ENCODE assay signal across 15 cellular contexts in the genomic region with DNA sequence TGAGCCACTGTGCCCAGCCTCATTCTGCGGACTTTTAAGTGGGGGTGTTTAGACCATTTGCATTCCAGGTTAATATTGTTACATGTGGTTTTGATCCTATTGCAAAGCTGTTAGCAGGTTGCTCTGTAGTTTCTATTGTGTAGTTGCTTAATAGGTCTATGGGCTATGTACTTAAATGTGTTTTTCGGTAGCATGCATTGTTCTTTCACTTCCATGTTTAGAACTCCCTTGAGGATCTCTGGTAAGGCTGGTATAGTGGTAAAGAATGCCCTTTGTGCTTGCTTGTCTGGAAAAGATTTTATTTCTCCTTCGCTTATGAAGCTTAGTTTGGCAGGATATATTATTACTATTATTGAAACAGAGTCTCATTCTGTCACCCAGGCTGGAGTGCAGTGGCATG. TPM values are rescaled to one million over a fixed set of nuclear protein-coding genes. Genes with fewer than 3 reads are reported as not detected.
DNase-seq lines count a peak whose midpoint lies in the region; ATAC-seq lines count a peak whose summit lies in the region.
"Had no signal": no experiment of that assay in that cellular context is flagged by ENCODE, and none has a peak within 500 bp of the region (broad histone marks: within the 10 kb centered on the region; RNA-seq: fewer than 3 reads in every experiment).

No MANE protein-coding gene starts in this region.

- ATAC-seq in memory B cell (ENCODE audit: low read depth), result peak; percentile 32
- peak; percentile 83 to 86 for ATAC-seq in stimulated activated naive B cell treated with anti-CD40 and anti-IgM and Interleukin-4, amounts not matched to agents 10 μg/mL and 1 μg/mL and 100 μg/mL, for 72 hours (replicated peaks)
- ATAC-seq in HG03342 (IDR thresholded peaks at IDR 0.05; ENCODE audit: unreplicated experiment), result no peak
- ATAC-seq in esophagus mucosa, result no peak
- ATAC-seq: CD8-positive, alpha-beta T cell had no signal

- H3K4me1 Mint-ChIP-seq in memory B cell, result no peaks in the 10 kb centered on the region
- no peaks in the 10 kb centered on the region for H3K4me1 Mint-ChIP-seq in stimulated activated naive B cell treated with anti-CD40 and anti-IgM and Interleukin-4, amounts not matched to agents 10 μg/mL and 1 μg/mL and 100 μg/mL, for 72 hours

- H3K27ac Mint-ChIP-seq in memory B cell, result no peak overlapping the region
- H3K27ac Mint-ChIP-seq in stimulated activated naive B cell treated with anti-CD40 and anti-IgM and Interleukin-4, amounts not matched to agents 10 μg/mL and 1 μg/mL and 100 μg/mL, for 72 hours, result no peak overlapping the region
- H3K27ac Mint-ChIP-seq: CD4-positive, alpha-beta T cell; CD8-positive, alpha-beta T cell had no signal

- no peak overlapping the region for H3K4me3 Mint-ChIP-seq in memory B cell
- H3K4me3 Mint-ChIP-seq in stimulated activated naive B cell treated with anti-CD40 and anti-IgM and Interleukin-4, amounts not matched to agents 10 μg/mL and 1 μg/mL and 100 μg/mL, for 72 hours, result no peak overlapping the region
- H3K4me3 Mint-ChIP-seq: CD4-positive, alpha-beta T cell; CD8-positive, alpha-beta T cell had no signal

- peaks cover 15% of the 10 kb centered on the region for H3K9me3 Mint-ChIP-seq in memory B cell
- peaks cover 14 to 32% of the 10 kb centered on the region in 2 donors for H3K9me3 Mint-ChIP-seq in stimulated activated naive B cell treated with anti-CD40 and anti-IgM and Interleukin-4, amounts not matched to agents 10 μg/mL and 1 μg/mL and 100 μg/mL, for 72 hours

- peaks cover 16% of the 10 kb centered on the region for H3K36me3 Mint-ChIP-seq in memory B cell
- H3K36me3 Mint-ChIP-seq in stimulated activated naive B cell treated with anti-CD40 and anti-IgM and Interleukin-4, amounts not matched to agents 10 μg/mL and 1 μg/mL and 100 μg/mL, for 72 hours, result peaks cover 44 to 49% of the 10 kb centered on the region in 2 donors

- peak; percentile 52 for DNase-seq in MV-4-11 (lab: John Stamatoyannopoulos, UW)
- DNase-seq in memory B cell (ENCODE audit: low spot score in 2 of 2), result no peak
- no peak for DNase-seq in stimulated activated naive B cell treated with anti-CD40 and anti-IgM and Interleukin-4, amounts not matched to agents 10 μg/mL and 1 μg/mL and 100 μg/mL, for 72 hours
- DNase-seq in NCI-H1930 (lab: John Stamatoyannopoulos, UW), result no peak
- DNase-seq: 8988T; ACHN; Caco-2; Calu3; CD4-positive, alpha-beta T cell; CD8-positive, alpha-beta T cell; DMS79 treated with DMSO at 0.1 percent for 48 hours; GF-D8 had no signal

- H3K27me3 Mint-ChIP-seq in memory B cell, result no peaks in the 10 kb centered on the region
- H3K27me3 Mint-ChIP-seq in stimulated activated naive B cell treated with anti-CD40 and anti-IgM and Interleukin-4, amounts not matched to agents 10 μg/mL and 1 μg/mL and 100 μg/mL, for 72 hours, result no peaks in the 10 kb centered on the region
- H3K27me3 Mint-ChIP-seq: CD4-positive, alpha-beta T cell had no signal

RNA-seq across cellular contexts. Expression of a gene that starts 13.4 kb away (rescaled TPM):
- total RNA-seq in esophagus mucosa, result not detected
- total RNA-seq: A673; Caco-2; Calu3; CD4-positive, alpha-beta T cell; CD8-positive, alpha-beta T cell had no signal

RNA-seq across cellular contexts. Expression of a gene that starts 53.4 kb away (rescaled TPM):
- 21.7 TPM for total RNA-seq in esophagus mucosa

RNA-seq across cellular contexts. Expression of a gene that starts 53.4 kb away (rescaled TPM):
- total RNA-seq in esophagus mucosa, result 26.1 TPM

RNA-seq across cellular contexts. Expression of a gene that starts 58.0 kb away (rescaled TPM):
- total RNA-seq in esophagus mucosa, result 134 TPM

Comparison
In these comparisons a context has a peak if more than half of its experiments do, and no peak if none do; other contexts are left out.
1. ATAC-seq: peak in memory B cell (single experiment) and stimulated activated naive B cell treated with anti-CD40 and anti-IgM and Interleukin-4, amounts not matched to agents 10 μg/mL and 1 μg/mL and 100 μg/mL, for 72 hours (2 of 2); none in HG03342 (single experiment) and esophagus mucosa (single experiment).